In genomic region chr7:131110294-131111080, GRCh38 we compare ENCODE assay signal across 10 cellular contexts.
DNase-seq lines count a peak whose midpoint lies in the region; ATAC-seq, FAIRE-seq and TF ChIP-seq lines count a peak whose summit lies in the region.
"Had no signal": no experiment of that assay in that cellular context is flagged by ENCODE, and none has a peak within 500 bp of the region (broad histone marks: within the 10 kb centered on the region; RNA-seq: fewer than 3 reads in every experiment).

No MANE protein-coding gene starts in this region.

- ATAC-seq in lower lobe of right lung (no peak), GM18517 (IDR thresholded peaks at IDR 0.05; ENCODE audit: unreplicated experiment) (no peak)

- H3K9me3 ChIP-seq in lower lobe of right lung (no peaks in the 10 kb centered on the region), tibial artery (no peaks in the 10 kb centered on the region)

- H3K27ac ChIP-seq in lower lobe of right lung (peak overlapping the region; percentile 100), tibial artery (peak overlapping the region; percentile 99)

- H3K27me3 ChIP-seq in lower lobe of right lung (ENCODE audit: low read depth): no peaks in the 10 kb centered on the region
- H3K27me3 ChIP-seq in tibial artery: no peaks in the 10 kb centered on the region

- peak; percentile 56 for DNase-seq in DMS 273 (lab: John Stamatoyannopoulos, UW; ENCODE audit: unreplicated experiment)
- DNase-seq in DMS 273 treated with DMSO at 0.1 percent for 48 hours (lab: John Stamatoyannopoulos, UW): no peak
- DNase-seq in NCI-H146 treated with DMSO at 0.1 percent for 48 hours (lab: John Stamatoyannopoulos, UW; ENCODE audit: unreplicated experiment): peak; percentile 46
- DNase-seq in cerebellar cortex (ENCODE audit: low spot score): peak; percentile 57
- no peak for DNase-seq in lower lobe of right lung
- DNase-seq in tibial artery: peak; percentile 59 to 75
- no peak for DNase-seq in frontal cortex (ENCODE audit: low spot score in 2 of 2)

- FAIRE-seq in frontal cortex (lab: Jason Lieb, UNC): no peak
- FAIRE-seq: A204.1, endometrium had no signal

- peaks cover 31% of the 10 kb centered on the region for H3K4me1 ChIP-seq in lower lobe of right lung
- H3K4me1 ChIP-seq in tibial artery: peaks cover 0 to 24% (median 5%) of the 10 kb centered on the region in 4 donors

- peak overlapping the region; percentile 95 for H3K4me3 ChIP-seq in lower lobe of right lung
- peak overlapping the region; percentile 80 to 86 for H3K4me3 ChIP-seq in tibial artery

- no peaks in the 10 kb centered on the region for H3K36me3 ChIP-seq in lower lobe of right lung
- no peaks in the 10 kb centered on the region for H3K36me3 ChIP-seq in tibial artery

- TF ChIP-seq CTCF in lower lobe of right lung (IDR thresholded peaks at IDR 0.05): no peak
- TF ChIP-seq CTCF in tibial artery (IDR thresholded peaks at IDR 0.05): no peak

- intact Hi-C loops in lower lobe of right lung (cut with DNase I): no loop called here
- intact Hi-C loops in tibial artery (cut with DNase I; ENCODE audit: low total_unique reads): loop anchor here (10.0 kb wide), 1 partner anchor 144 kb away; no protein-coding TSS in a partner anchor

Comparison
In these comparisons a context has a peak if more than half of its experiments do, and no peak if none do; other contexts are left out.
1. DNase-seq: peak in DMS 273 (single experiment), NCI-H146 treated with DMSO at 0.1 percent for 48 hours (single experiment), cerebellar cortex (single experiment) and tibial artery (2 of 2); none in DMS 273 treated with DMSO at 0.1 percent for 48 hours (single experiment), lower lobe of right lung (single experiment) and frontal cortex (0 of 2).